ENCODE assay signal across 14 cellular contexts in the genomic region with DNA sequence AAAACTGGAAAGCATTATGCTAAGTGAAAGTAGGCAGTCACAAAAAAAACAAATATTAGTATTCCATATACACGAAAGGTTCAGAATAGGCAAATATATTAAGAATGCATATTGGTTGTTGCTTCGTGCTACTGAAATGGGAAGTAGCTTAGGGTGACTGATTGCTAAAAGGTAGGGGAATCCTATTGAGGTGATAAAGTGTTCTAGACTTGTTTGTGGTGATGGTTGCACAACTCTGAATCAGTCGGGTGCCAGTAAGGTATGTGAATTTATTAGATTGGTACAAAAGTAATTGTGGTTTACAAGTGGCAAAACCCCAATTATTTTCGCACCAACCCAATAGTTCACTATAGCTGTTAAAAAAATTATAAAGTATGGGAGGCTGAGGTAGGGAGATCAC. TPM values are rescaled to one million over a fixed set of nuclear protein-coding genes. Genes with fewer than 3 reads are reported as not detected.
A peak's percentile ranks its signal among the peaks of the same experiment; 100 is the strongest.
DNase-seq lines count a peak whose midpoint lies in the region; ATAC-seq, FAIRE-seq and TF ChIP-seq lines count a peak whose summit lies in the region.
"Had no signal": no experiment of that assay in that cellular context is flagged by ENCODE, and none has a peak within 500 bp of the region (broad histone marks: within the 10 kb centered on the region; RNA-seq: fewer than 3 reads in every experiment).

No MANE protein-coding gene starts in this region.

- H2BK5ac ChIP-seq in IMR-90 (ENCODE audit: low read depth, low read length, poor library complexity, severe bottlenecking), result no peak overlapping the region

- no peak overlapping the region for H3K18ac ChIP-seq in IMR-90 (ENCODE audit: low read depth, low read length)

- no peaks in the 10 kb centered on the region; the same call in 1 of the 2 replicates for H3K9me3 ChIP-seq in IMR-90 (ENCODE audit: control insufficient read depth, insufficient read depth, low read length)
- H3K9me3 ChIP-seq in neutrophil, result no peaks in the 10 kb centered on the region
- no peaks in the 10 kb centered on the region for H3K9me3 ChIP-seq in psoas muscle
- H3K9me3 ChIP-seq: adrenal gland had no signal

- 0 out of 2 replicates have a peak, but pooled peaks cover 3% of the 10 kb centered on the region for H3K9me1 ChIP-seq in IMR-90 (ENCODE audit: insufficient read depth, low read length)

- no peak overlapping the region for H3K14ac ChIP-seq in IMR-90 (replicated peaks; ENCODE audit: low read depth, low read length)

- H2AK9ac ChIP-seq in IMR-90 (replicated peaks; ENCODE audit: low read depth, low read length, poor library complexity), result no peak overlapping the region

- H3K27ac ChIP-seq in IMR-90 (ENCODE audit: insufficient read depth, low read length) (no peak overlapping the region), neutrophil (peak overlapping the region; percentile 25), psoas muscle (no peak overlapping the region)
- H3K27ac ChIP-seq: adrenal gland, GM23248, heart right ventricle had no signal

- H2BK20ac ChIP-seq in IMR-90 (ENCODE audit: low read depth, low read length), result no peak overlapping the region

- H2BK120ac ChIP-seq in IMR-90 (ENCODE audit: low read depth, low read length), result no peak overlapping the region

- ATAC-seq in IMR-90 (ENCODE audit: low read depth), result no peak
- no peak for ATAC-seq in psoas muscle
- ATAC-seq: heart right ventricle had no signal

- H3K4me1 ChIP-seq in IMR-90 (ENCODE audit: control insufficient read depth, insufficient read depth, low read length) (no peaks in the 10 kb centered on the region; the same call in 1 of the 2 replicates), neutrophil (ENCODE audit: control insufficient read depth in 1 of 2, insufficient read depth in 1 of 2, low read depth in 1 of 2, low read length in 1 of 2) (peaks cover 7 to 9% of the 10 kb centered on the region in 2 experiments), psoas muscle (peaks cover 16% of the 10 kb centered on the region)

- peak; percentile 4 for DNase-seq in SKM-1 treated with dmso at 0.1 percent for 144 hours (lab: John Stamatoyannopoulos, UW; ENCODE audit: unreplicated experiment)
- no peak for DNase-seq in SKM-1 (lab: John Stamatoyannopoulos, UW; ENCODE audit: unreplicated experiment)
- DNase-seq in IMR-90, result no peak
- DNase-seq in bronchial epithelial cell (ENCODE audit: low read depth), result peak; percentile 69
- no peak for DNase-seq in germinal center (ENCODE audit: low spot score)
- no peak for DNase-seq in psoas muscle
- no peak for DNase-seq in NCI-H146 (lab: John Stamatoyannopoulos, UW)
- DNase-seq: adrenal gland, GM23248, heart right ventricle, NCI-H1436 treated with DMSO at 0.1 percent for 48 hours, NCI-H774 had no signal

- no peak overlapping the region for H4K5ac ChIP-seq in IMR-90 (ENCODE audit: low read depth, low read length)

- CTCF ChIA-PET in IMR-90 (lab: Yijun Ruan, JAX), result no interaction called here

- no peak overlapping the region for H3K23ac ChIP-seq in IMR-90 (ENCODE audit: low read depth, low read length)

- in situ Hi-C loops in IMR-90 (cut with MboI; ENCODE audit: low sequenced_read_pairs), result no loop called here

- no peak overlapping the region for H3K9ac ChIP-seq in IMR-90 (ENCODE audit: low read depth, low read length)
- H3K9ac ChIP-seq: GM23248 had no signal

- H4K20me1 ChIP-seq in IMR-90 (ENCODE audit: insufficient read depth, low read length), result peaks cover 70% of the 10 kb centered on the region

- H2AFZ ChIP-seq in IMR-90 (replicated peaks; ENCODE audit: low read length, poor library complexity), result no peak overlapping the region
- H2AFZ ChIP-seq: GM23248 had no signal

- no peak overlapping the region for H3K56ac ChIP-seq in IMR-90 (ENCODE audit: extremely low read depth, insufficient read depth, low read length)

- H4K8ac ChIP-seq in IMR-90 (ENCODE audit: low read depth in 2 of 2, low read length in 2 of 2), result no peak overlapping the region

- no peak for TF ChIP-seq POLR2A in IMR-90 (IDR thresholded peaks at IDR 0.05; ENCODE audit: low read depth, low read length)

- TF ChIP-seq RAD21 in IMR-90 (IDR thresholded peaks at IDR 0.05; ENCODE audit: low read length), result no peak

- POLR2A ChIA-PET in IMR-90 (lab: Charles Lee; ENCODE audit: unreplicated experiment), result no interaction called here

- intact Hi-C loops in IMR-90 (cut with micrococcal nuclease), result no loop called here
- intact Hi-C loops in psoas muscle (cut with DNase I), result no loop called here

- H3K79me1 ChIP-seq in IMR-90 (ENCODE audit: low read depth in 1 of 2, low read length in 2 of 2), result peaks cover 9 to 57% of the 10 kb centered on the region in 2 experiments

- no peak overlapping the region for H3K4ac ChIP-seq in IMR-90 (ENCODE audit: low read depth, low read length)

- TF ChIP-seq CTCF in IMR-90 (conservative IDR thresholded peaks at IDR 0.05; ENCODE audit: low read depth, low read length), result no peak
- TF ChIP-seq CTCF in bronchial epithelial cell (IDR thresholded peaks at IDR 0.05; ENCODE audit: insufficient read depth, low read length, severe bottlenecking), result no peak
- TF ChIP-seq CTCF in neutrophil (IDR thresholded peaks at IDR 0.05), result no peak
- TF ChIP-seq CTCF in psoas muscle (IDR thresholded peaks at IDR 0.05), result no peak

- H4K91ac ChIP-seq in IMR-90 (ENCODE audit: insufficient read depth, low read depth, low read length), result no peak overlapping the region

- H3K27me3 ChIP-seq in IMR-90 (ENCODE audit: control insufficient read depth, insufficient read depth, low read length) (no peaks in the 10 kb centered on the region), bronchial epithelial cell (ENCODE audit: control insufficient read depth, insufficient read depth, low read length) (no peaks in the 10 kb centered on the region), neutrophil (no peaks in the 10 kb centered on the region), psoas muscle (ENCODE audit: insufficient read depth in 3 of 3, low read length in 2 of 3) (no peaks in the 10 kb centered on the region)
- H3K27me3 ChIP-seq: adrenal gland, heart right ventricle had no signal

- H3K4me3 ChIP-seq in IMR-90 (ENCODE audit: insufficient read depth, low read depth, low read length), result no peak overlapping the region
- H3K4me3 ChIP-seq in bronchial epithelial cell (ENCODE audit: low read depth, low read length), result no peak overlapping the region
- no peak overlapping the region for H3K4me3 ChIP-seq in neutrophil (ENCODE audit: low read depth in 1 of 2, low read length in 1 of 2)
- no peak overlapping the region for H3K4me3 ChIP-seq in psoas muscle
- H3K4me3 ChIP-seq: adrenal gland, GM23248, heart right ventricle, lung had no signal

- no peak overlapping the region for H2BK15ac ChIP-seq in IMR-90 (ENCODE audit: low read depth, low read length)

- peaks cover 6% of the 10 kb centered on the region; the same call in 1 of the 2 replicates for H3K36me3 ChIP-seq in IMR-90 (ENCODE audit: control insufficient read depth, insufficient read depth, low read length)
- H3K36me3 ChIP-seq in bronchial epithelial cell (ENCODE audit: control insufficient read depth, insufficient read depth, low read length), result no peaks in the 10 kb centered on the region
- no peaks in the 10 kb centered on the region for H3K36me3 ChIP-seq in neutrophil
- H3K36me3 ChIP-seq in psoas muscle (ENCODE audit: insufficient read depth in 1 of 2, low read depth in 1 of 2), result no peaks in the 10 kb centered on the region
- H3K36me3 ChIP-seq: adrenal gland had no signal

- FAIRE-seq in bronchial epithelial cell (lab: Jason Lieb, UNC), result no peak

- no peak overlapping the region for H2AK5ac ChIP-seq in IMR-90 (ENCODE audit: low read depth, low read length)

- dilution Hi-C loops in IMR-90 (cut with HindIII; ENCODE audit: low sequenced_read_pairs, unreplicated experiment), result no loop called here

- no peak overlapping the region for H3K4me2 ChIP-seq in IMR-90 (ENCODE audit: low read depth, low read length)

- no TSS peak for BruUV-seq in IMR-90 (replicated peaks; lab: Mats Ljungman, UMichigan)

- no CpG with 5 or more reads among the region's 4 CpGs for WGBS in IMR-90 (ENCODE audit: extremely low coverage in 2 of 2, insufficient read length in 1 of 2), 2 experiments
- 85 to 88% (median 86%) methylated on average over 4 of the region's 4 CpGs for WGBS in psoas muscle, 3 donors

TF ChIP-seq in IMR-90, 13 proteins besides CTCF, POLR2A, EP300 and RAD21:
- TF ChIP-seq FOS (IDR thresholded peaks at IDR 0.05; ENCODE audit: low read depth, low read length) (no peak), SMC3 (IDR thresholded peaks at IDR 0.05; ENCODE audit: low read depth, low read length) (no peak), CEBPB (IDR thresholded peaks at IDR 0.05; ENCODE audit: low read depth, low read length) (peak; percentile 26; the same call in 1 of the 2 replicates)

RNA-seq across cellular contexts. Expression of gene USP34, which starts 20.7 kb away (rescaled TPM):
- total RNA-seq in IMR-90 (2012; rRNA removed) (128 and 139 TPM in 2 replicates), bronchial epithelial cell (81.8 and 83.2 TPM in 2 replicates), psoas muscle (10 to 100 TPM; 49.8 to 71.5 (median 53.7) TPM)
- polyA plus RNA-seq in IMR-90 (2012; rRNA removed) (28.6 and 34.7 TPM in 2 replicates), psoas muscle (10 to 100 TPM; 40.2 to 66.7 (median 56.8) TPM)
- 8.1 and 25.3 TPM in 2 replicates for polyA plus RNA-seq in IMR-90 (2012; cell fraction: cytosol; rRNA removed)
- 15.4 and 130 TPM in 2 replicates for polyA plus RNA-seq in IMR-90 (2012; cell fraction: nucleus; rRNA removed; ENCODE audit: low replicate concordance)

Comparison
In these comparisons a context has a peak if more than half of its experiments do, and no peak if none do; other contexts are left out.
1. DNase-seq: peak in SKM-1 treated with dmso at 0.1 percent for 144 hours (single experiment) and bronchial epithelial cell (single experiment); none in SKM-1 (single experiment), IMR-90 (single experiment), germinal center (single experiment), psoas muscle (0 of 2) and NCI-H146 (single experiment).